15 cellular contexts compared by ENCODE assay signal in genomic region chr3:70979983-70980645, GRCh38.
A peak's percentile ranks its signal among the peaks of the same experiment; 100 is the strongest.
DNase-seq lines count a peak whose midpoint lies in the region; ATAC-seq and TF ChIP-seq lines count a peak whose summit lies in the region.
"Had no signal": no experiment of that assay in that cellular context is flagged by ENCODE, and none has a peak within 500 bp of the region (broad histone marks: within the 10 kb centered on the region; RNA-seq: fewer than 3 reads in every experiment).

No MANE protein-coding gene starts in this region.

- H3K9ac ChIP-seq in GM23248 = no peak overlapping the region

- no peak overlapping the region for H2AFZ ChIP-seq in GM23248

- 95 to 96% methylated on average over 7 of the region's 7 CpGs for WGBS in GM23248 (ENCODE audit: low coverage in 1 of 2, low lambda C conversion rate in 2 of 2, missing lambda C conversion rate in 2 of 2), 2 experiments

- H3K9me3 ChIP-seq in GM23248 (ENCODE audit: low read depth) = no peaks in the 10 kb centered on the region

- TF ChIP-seq CTCF in activated CD8-positive, alpha-beta T cell treated with anti-CD3 and anti-CD28 coated beads for 36 hours (IDR thresholded peaks at IDR 0.05) = no peak

- POLR2A ChIA-PET in activated CD8-positive, alpha-beta T cell treated with anti-CD3 and anti-CD28 coated beads for 36 hours (lab: Charles Lee) = interaction anchor here (0.6 to 1.5 kb wide), 3 partner anchors 9 to 84 kb away, joined by 3 to 5 read pairs (median 3); no protein-coding TSS in a partner anchor

- H3K27me3 ChIP-seq in GM23248 (replicated peaks; ENCODE audit: insufficient read depth) = no peaks in the 10 kb centered on the region

- no peak overlapping the region for H3K4me3 Mint-ChIP-seq in activated T-cell treated with anti-CD3 and anti-CD28 coated beads, Interleukin-2, amount 50 U/mL, for 4 hours
- no peak overlapping the region for H3K4me3 Mint-ChIP-seq in activated CD8-positive, alpha-beta T cell treated with anti-CD3 and anti-CD28 coated beads for 36 hours
- H3K4me3 Mint-ChIP-seq in stimulated activated naive B cell treated with anti-CD40 and anti-IgM and Interleukin-4, amounts not matched to agents 10 μg/mL and 1 μg/mL and 100 μg/mL, for 72 hours = peak overlapping the region in 1 of 2 donors; percentile 32

- no peak for DNase-seq in activated T-cell treated with anti-CD3 and anti-CD28 coated beads, Interleukin-2, amount 50 U/mL, for 4 hours
- DNase-seq in activated T-cell treated with anti-CD3 and anti-CD28 coated beads, Interleukin-2, amount 50 U/mL, for 1 hour = no peak
- no peak for DNase-seq in activated CD8-positive, alpha-beta T cell treated with anti-CD3 and anti-CD28 coated beads for 36 hours
- DNase-seq in iris pigment epithelial cell (ENCODE audit: low read depth) (peak; percentile 54), AG08396 (ENCODE audit: low spot score) (no peak), GM23248 (no peak), GM19240 (ENCODE audit: insufficient read length, low spot score) (no peak)
- DNase-seq in stimulated activated naive B cell treated with anti-CD40 and anti-IgM and Interleukin-4, amounts not matched to agents 10 μg/mL and 1 μg/mL and 100 μg/mL, for 72 hours = no peak
- DNase-seq: ACHN, cerebellar nuclear complex, NCI-H146, NCI-H526 treated with DMSO at 0.1 percent for 48 hours, T1000 had no signal

- peaks cover 31% of the 10 kb centered on the region for H3K36me3 ChIP-seq in GM23248 (ENCODE audit: low read depth)

- intact Hi-C loops in activated CD8-positive, alpha-beta T cell treated with anti-CD3 and anti-CD28 coated beads for 36 hours (cut with micrococcal nuclease) = no loop called here

- no peaks in the 10 kb centered on the region for H3K27me3 Mint-ChIP-seq in activated T-cell treated with anti-CD3 and anti-CD28 coated beads, Interleukin-2, amount 50 U/mL, for 4 hours (ENCODE audit: low read depth)
- no peaks in the 10 kb centered on the region for H3K27me3 Mint-ChIP-seq in activated CD8-positive, alpha-beta T cell treated with anti-CD3 and anti-CD28 coated beads for 36 hours
- no peaks in the 10 kb centered on the region for H3K27me3 Mint-ChIP-seq in stimulated activated naive B cell treated with anti-CD40 and anti-IgM and Interleukin-4, amounts not matched to agents 10 μg/mL and 1 μg/mL and 100 μg/mL, for 72 hours

- H3K4me1 ChIP-seq in GM23248 (ENCODE audit: insufficient read depth) = peaks cover 46% of the 10 kb centered on the region

- H3K9me3 Mint-ChIP-seq in activated T-cell treated with anti-CD3 and anti-CD28 coated beads, Interleukin-2, amount 50 U/mL, for 4 hours = no peaks in the 10 kb centered on the region
- no peaks in the 10 kb centered on the region for H3K9me3 Mint-ChIP-seq in activated CD8-positive, alpha-beta T cell treated with anti-CD3 and anti-CD28 coated beads for 36 hours
- H3K9me3 Mint-ChIP-seq in stimulated activated naive B cell treated with anti-CD40 and anti-IgM and Interleukin-4, amounts not matched to agents 10 μg/mL and 1 μg/mL and 100 μg/mL, for 72 hours = no peaks in the 10 kb centered on the region

- no peaks in the 10 kb centered on the region for H3K9me2 ChIP-seq in GM23248 (ENCODE audit: insufficient read depth)

- peak overlapping the region; percentile 95 for H3K27ac Mint-ChIP-seq in activated CD8-positive, alpha-beta T cell treated with anti-CD3 and anti-CD28 coated beads for 36 hours
- peak overlapping the region; percentile 72 for H3K27ac Mint-ChIP-seq in stimulated activated naive B cell treated with anti-CD40 and anti-IgM and Interleukin-4, amounts not matched to agents 10 μg/mL and 1 μg/mL and 100 μg/mL, for 72 hours

- H3K4me3 ChIP-seq in GM23248 = no peak overlapping the region

- H3K4me2 ChIP-seq in GM23248 (ENCODE audit: unreplicated experiment) = no peak overlapping the region

- H3K36me3 Mint-ChIP-seq in activated T-cell treated with anti-CD3 and anti-CD28 coated beads, Interleukin-2, amount 50 U/mL, for 4 hours (ENCODE audit: insufficient read depth) = peaks cover 70% of the 10 kb centered on the region
- peaks cover 80% of the 10 kb centered on the region for H3K36me3 Mint-ChIP-seq in activated CD8-positive, alpha-beta T cell treated with anti-CD3 and anti-CD28 coated beads for 36 hours (ENCODE audit: low read depth)
- peaks cover 49 to 63% of the 10 kb centered on the region in 2 donors for H3K36me3 Mint-ChIP-seq in stimulated activated naive B cell treated with anti-CD40 and anti-IgM and Interleukin-4, amounts not matched to agents 10 μg/mL and 1 μg/mL and 100 μg/mL, for 72 hours

- in situ Hi-C loops in GM23248 (cut with MboI) = no loop called here

- H3K79me2 ChIP-seq in GM23248 (ENCODE audit: insufficient read depth) = peaks cover 59% of the 10 kb centered on the region

- no peak overlapping the region for H3K27ac ChIP-seq in GM23248
- H3K27ac ChIP-seq: RWPE1 had no signal

- H3K4me1 Mint-ChIP-seq in activated T-cell treated with anti-CD3 and anti-CD28 coated beads, Interleukin-2, amount 50 U/mL, for 4 hours (ENCODE audit: low read depth) = peaks cover 56% of the 10 kb centered on the region
- H3K4me1 Mint-ChIP-seq in activated CD8-positive, alpha-beta T cell treated with anti-CD3 and anti-CD28 coated beads for 36 hours (ENCODE audit: low read depth) = peaks cover 61% of the 10 kb centered on the region
- H3K4me1 Mint-ChIP-seq in stimulated activated naive B cell treated with anti-CD40 and anti-IgM and Interleukin-4, amounts not matched to agents 10 μg/mL and 1 μg/mL and 100 μg/mL, for 72 hours = peaks cover 21 to 48% of the 10 kb centered on the region in 2 donors

- CTCF ChIA-PET in activated CD8-positive, alpha-beta T cell treated with anti-CD3 and anti-CD28 coated beads for 36 hours (lab: Charles Lee) = interaction anchor here (1.0 to 1.6 kb wide), 2 partner anchors 245 to 606 kb away, joined by 3 read pairs; no protein-coding TSS in a partner anchor

- peaks cover 46% of the 10 kb centered on the region for H3F3A ChIP-seq in GM23248 (ENCODE audit: insufficient read depth)

- H4K20me1 ChIP-seq in GM23248 (ENCODE audit: insufficient read depth) = no peaks in the 10 kb centered on the region

- ATAC-seq in activated T-cell treated with anti-CD3 and anti-CD28 coated beads, Interleukin-2, amount 50 U/mL, for 4 hours = peak; percentile 7 to 27
- ATAC-seq in activated CD8-positive, alpha-beta T cell treated with anti-CD3 and anti-CD28 coated beads for 36 hours = no peak
- no peak for ATAC-seq in stimulated activated naive B cell treated with anti-CD40 and anti-IgM and Interleukin-4, amounts not matched to agents 10 μg/mL and 1 μg/mL and 100 μg/mL, for 72 hours (replicated peaks)
- ATAC-seq: esophagus mucosa had no signal

Comparison
In these comparisons a context has a peak if more than half of its experiments do, and no peak if none do; other contexts are left out.
1. ATAC-seq: peak in activated T-cell treated with anti-CD3 and anti-CD28 coated beads, Interleukin-2, amount 50 U/mL, for 4 hours (2 of 2); none in activated CD8-positive, alpha-beta T cell treated with anti-CD3 and anti-CD28 coated beads for 36 hours (single experiment) and stimulated activated naive B cell treated with anti-CD40 and anti-IgM and Interleukin-4, amounts not matched to agents 10 μg/mL and 1 μg/mL and 100 μg/mL, for 72 hours (0 of 2).